ENCODE assay signal across 29 cellular contexts in the genomic region with DNA sequence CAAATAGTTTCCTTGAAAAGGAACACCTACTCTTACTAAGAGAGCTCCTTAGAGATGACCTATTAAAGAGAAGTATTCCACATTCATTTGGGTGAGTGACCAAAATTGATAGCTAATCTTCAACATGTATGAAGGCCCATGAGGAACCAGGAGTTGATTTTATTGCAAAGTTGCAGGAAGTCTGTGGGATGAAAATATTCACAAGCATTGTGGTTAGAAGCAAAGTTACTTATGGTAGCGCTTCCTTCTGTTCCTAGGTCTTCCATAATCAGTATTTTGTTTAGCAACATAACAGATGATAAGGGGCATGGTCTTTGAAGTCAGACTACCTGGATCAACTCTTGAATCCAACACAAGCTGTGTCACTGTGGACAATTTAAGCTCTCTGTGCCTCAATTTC.
"Had no signal": no experiment of that assay in that cellular context is flagged by ENCODE, and none has a peak within 500 bp of the region (broad histone marks: within the 10 kb centered on the region; RNA-seq: fewer than 3 reads in every experiment).

No MANE protein-coding gene starts in this region.

- H3K4me3 Mint-ChIP-seq: effector memory CD8-positive, alpha-beta T cell; immature natural killer cell; naive thymus-derived CD8-positive, alpha-beta T cell; nephron progenitor cell; stimulated activated naive CD8-positive, alpha-beta T cell treated with anti-CD3 and anti-CD28 coated beads, Interleukin-15, amount 100 ng/mL, for 72 hours; type B pancreatic cell had no signal

- H3K9me3 Mint-ChIP-seq: type B pancreatic cell had no signal

- ATAC-seq: effector memory CD8-positive, alpha-beta T cell; heart right ventricle; left ventricle myocardium superior; lower lobe of right lung; naive thymus-derived CD8-positive, alpha-beta T cell; sciatic nerve; stimulated activated naive CD8-positive, alpha-beta T cell treated with anti-CD3 and anti-CD28 coated beads, Interleukin-15, amount 100 ng/mL, for 72 hours had no signal

- H3K27ac Mint-ChIP-seq: effector memory CD8-positive, alpha-beta T cell; immature natural killer cell; naive thymus-derived CD8-positive, alpha-beta T cell; nephron progenitor cell; stimulated activated naive CD8-positive, alpha-beta T cell treated with anti-CD3 and anti-CD28 coated beads, Interleukin-15, amount 100 ng/mL, for 72 hours; type B pancreatic cell had no signal

- H3K4me1 Mint-ChIP-seq: immature natural killer cell; nephron progenitor cell; stimulated activated naive CD8-positive, alpha-beta T cell treated with anti-CD3 and anti-CD28 coated beads, Interleukin-15, amount 100 ng/mL, for 72 hours had no signal

- DNase-seq: dermis blood vessel endothelial cell; effector memory CD8-positive, alpha-beta T cell; erythroblast; esophagus squamous epithelium; foreskin melanocyte; glutamatergic neuron; heart right ventricle; hippocampal formation; immature natural killer cell; islet precursor cell; kidney glomerular epithelial cell; left ventricle myocardium superior; lower lobe of right lung; naive thymus-derived CD8-positive, alpha-beta T cell; nephron progenitor cell; nucleus accumbens; stimulated activated CD4-positive, alpha-beta T cell treated with anti-CD3 and anti-CD28 coated beads, Interleukin-12 subunit alpha, Interleukin-12 subunit beta, amount 100 ng/mL, for 4 hours; stimulated activated CD4-positive, alpha-beta T cell treated with anti-CD3 and anti-CD28 coated beads, Interleukin-1b, Interleukin-23, amount 100 ng/mL, for 48 hours; stimulated activated CD4-positive, alpha-beta T cell treated with anti-CD3 and anti-CD28 coated beads, Interleukin-4, amount 100 ng/mL, for 1 hour; stimulated activated CD8-positive, alpha-beta memory T cell treated with anti-CD3 and anti-CD28 coated beads, Interleukin-4, amount 100 ng/mL, for 48 hours; stimulated activated naive CD4-positive, alpha-beta T cell; stimulated activated naive CD8-positive, alpha-beta T cell treated with anti-CD3 and anti-CD28 coated beads, Interleukin-15, amount 100 ng/mL, for 72 hours; tibial artery had no signal

- H3K27ac ChIP-seq: coronary artery, esophagus squamous epithelium, heart right ventricle, lower lobe of right lung, prostate gland, right atrium auricular region, tibial artery had no signal

- H3K27me3 ChIP-seq: esophagus squamous epithelium, heart right ventricle, right atrium auricular region, tibial artery had no signal

- H3K27me3 Mint-ChIP-seq: effector memory CD8-positive, alpha-beta T cell; naive thymus-derived CD8-positive, alpha-beta T cell; stimulated activated naive CD8-positive, alpha-beta T cell treated with anti-CD3 and anti-CD28 coated beads, Interleukin-15, amount 100 ng/mL, for 72 hours; type B pancreatic cell had no signal

- H3K36me3 Mint-ChIP-seq: immature natural killer cell; naive thymus-derived CD8-positive, alpha-beta T cell; type B pancreatic cell had no signal

- H3K4me3 ChIP-seq: coronary artery, esophagus squamous epithelium, heart right ventricle, lower lobe of right lung, prostate gland, right atrium auricular region, smooth muscle cell, tibial artery had no signal
